Comparison of ENCODE assay signal across 15 cellular contexts in genomic region chr16:59342669-59343068, GRCh38.
A peak's percentile ranks its signal among the peaks of the same experiment; 100 is the strongest.
DNase-seq lines count a peak whose midpoint lies in the region; ATAC-seq, FAIRE-seq and TF ChIP-seq lines count a peak whose summit lies in the region.
"Had no signal": no experiment of that assay in that cellular context is flagged by ENCODE, and none has a peak within 500 bp of the region (broad histone marks: within the 10 kb centered on the region; RNA-seq: fewer than 3 reads in every experiment).

No MANE protein-coding gene starts in this region.

- no TSS peak for BruUV-seq in PC-3 (replicated peaks; lab: Mats Ljungman, UMichigan)
- BruUV-seq in Calu3 (replicated peaks; lab: Mats Ljungman, UMichigan): no TSS peak

- H3K23ac ChIP-seq in H9 (ENCODE audit: insufficient read length, low read depth, low read length) (no peak overlapping the region), H1 (ENCODE audit: insufficient read length) (no peak overlapping the region)

- no peak overlapping the region for H3K4me3 Mint-ChIP-seq in H9
- no peak overlapping the region for H3K4me3 Mint-ChIP-seq in naive thymus-derived CD8-positive, alpha-beta T cell
- H3K4me3 Mint-ChIP-seq in activated CD4-positive, alpha-beta T cell treated with anti-CD3 and anti-CD28 coated beads for 36 hours: no peak overlapping the region
- H3K4me3 Mint-ChIP-seq in Calu3 (ENCODE audit: low read depth, unreplicated experiment): no peak overlapping the region
- H3K4me3 Mint-ChIP-seq: CD14-positive monocyte; CD8-positive, alpha-beta T cell had no signal

- TF ChIP-seq CTCF in H9 (conservative IDR thresholded peaks at IDR 0.05): no peak
- no peak for TF ChIP-seq CTCF in H1 (IDR thresholded peaks at IDR 0.05; ENCODE audit: control extremely low read depth in 1 of 3, insufficient read depth in 1 of 3, low read depth in 1 of 3, low read length in 3 of 3)
- no peak for TF ChIP-seq CTCF in PC-3 (conservative IDR thresholded peaks at IDR 0.05; ENCODE audit: low read depth, low read length)
- TF ChIP-seq CTCF in Calu3 (IDR thresholded peaks at IDR 0.05; ENCODE audit: unreplicated experiment): no peak

- H2BK15ac ChIP-seq in H9 (ENCODE audit: low read depth, low read length) (no peak overlapping the region), H1 (ENCODE audit: low read length) (no peak overlapping the region)

- DNase-seq in H9 (peak; percentile 34), H1 (ENCODE audit: low read depth in 1 of 2, low spot score in 2 of 2) (no peak), islet precursor cell (peak; percentile 65), PC-3 (no peak), Calu3 (no peak)
- no peak for DNase-seq in naive thymus-derived CD8-positive, alpha-beta T cell
- DNase-seq in activated CD4-positive, alpha-beta T cell treated with anti-CD3 and anti-CD28 coated beads for 36 hours: no peak
- DNase-seq: CD8-positive, alpha-beta T cell; COR-L47; GOT3; HCEC 1CT had no signal

- no peak overlapping the region for H2AK5ac ChIP-seq in H9 (ENCODE audit: insufficient read length, low read length)
- H2AK5ac ChIP-seq in H1 (ENCODE audit: low read depth, low read length): no peak overlapping the region

- H3K79me2 ChIP-seq in H9 (ENCODE audit: insufficient read depth, low read length) (no peaks in the 10 kb centered on the region), H1 (ENCODE audit: control insufficient read depth in 1 of 2, insufficient read depth in 2 of 2, low read length in 2 of 2) (no peaks in the 10 kb centered on the region), PC-3 (ENCODE audit: low read length) (no peaks in the 10 kb centered on the region)

- H3K4ac ChIP-seq in H9 (ENCODE audit: low read depth, low read length): no peak overlapping the region
- no peak overlapping the region for H3K4ac ChIP-seq in H1 (replicated peaks; ENCODE audit: insufficient read length, low read depth, low read length)

- no peaks in the 10 kb centered on the region for H3K9me3 ChIP-seq in H9 (ENCODE audit: control insufficient read depth, low read depth, low read length)
- H3K9me3 ChIP-seq in H1 (ENCODE audit: insufficient read depth in 2 of 2, low read depth in 1 of 2, low read length in 1 of 2): no peaks in the 10 kb centered on the region
- H3K9me3 ChIP-seq in PC-3 (ENCODE audit: low read length): no peaks in the 10 kb centered on the region
- H3K9me3 ChIP-seq: A549 had no signal

- H2BK120ac ChIP-seq in H9 (ENCODE audit: low read depth, low read length, poor library complexity, severe bottlenecking) (no peak overlapping the region), H1 (replicated peaks; ENCODE audit: low read depth, low read length) (no peak overlapping the region)

- no peaks in the 10 kb centered on the region for H3F3A ChIP-seq in PC-3 (ENCODE audit: low read length, unreplicated experiment)

- H3K27me3 ChIP-seq in H9 (ENCODE audit: insufficient read depth, low read length) (peaks cover 45% of the 10 kb centered on the region), H1 (replicated peaks in 1 of 4; ENCODE audit: control insufficient read depth in 3 of 4, extremely low read depth in 1 of 4, insufficient read depth in 3 of 4, low read length in 3 of 4) (peaks cover 43 to 67% (median 58%) of the 10 kb centered on the region in 4 experiments), PC-3 (ENCODE audit: low read length) (peaks cover 6% of the 10 kb centered on the region; the same call in 1 of the 2 replicates)

- H3T11ph ChIP-seq in H9 (ENCODE audit: low read length): no peak overlapping the region

- no peak overlapping the region for H3K14ac ChIP-seq in H9 (ENCODE audit: insufficient read depth, low read length)
- H3K14ac ChIP-seq in H1 (ENCODE audit: insufficient read length): no peak overlapping the region

- H2BK12ac ChIP-seq in H9 (ENCODE audit: insufficient read length, low read depth, low read length) (no peak overlapping the region), H1 (ENCODE audit: low read depth, low read length) (no peak overlapping the region)

- H3K27ac Mint-ChIP-seq in H9: no peak overlapping the region
- H3K27ac Mint-ChIP-seq in naive thymus-derived CD8-positive, alpha-beta T cell: no peak overlapping the region
- H3K27ac Mint-ChIP-seq in activated CD4-positive, alpha-beta T cell treated with anti-CD3 and anti-CD28 coated beads for 36 hours: no peak overlapping the region
- H3K27ac Mint-ChIP-seq in Calu3 (ENCODE audit: unreplicated experiment): no peak overlapping the region
- H3K27ac Mint-ChIP-seq: CD14-positive monocyte; CD8-positive, alpha-beta T cell had no signal

- H3K4me1 ChIP-seq in H9 (ENCODE audit: insufficient read depth, low read length) (0 out of 2 replicates have a peak, but pooled peaks cover 3% of the 10 kb centered on the region), H1 (replicated peaks in 1 of 4; ENCODE audit: control insufficient read depth in 3 of 4, insufficient read depth in 4 of 4, low read length in 3 of 4) (peaks cover 0 to 4% (median 0%) of the 10 kb centered on the region in 4 experiments; a peak in 2 of 7 replicates), PC-3 (ENCODE audit: insufficient read depth, low read length) (no peaks in the 10 kb centered on the region)
- H3K4me1 ChIP-seq: A549 had no signal

- H4K8ac ChIP-seq in H9 (replicated peaks; ENCODE audit: insufficient read length, low read depth, low read length) (no peak overlapping the region), H1 (ENCODE audit: extremely low read depth, insufficient read depth, low read length) (no peak overlapping the region)

- H4K91ac ChIP-seq in H9 (ENCODE audit: insufficient read length, low read depth, low read length) (no peak overlapping the region), H1 (replicated peaks; ENCODE audit: insufficient read length, low read length) (no peak overlapping the region)

- no peak overlapping the region for H3K18ac ChIP-seq in H9 (ENCODE audit: insufficient read length, low read depth, low read length)
- H3K18ac ChIP-seq in H1 (ENCODE audit: extremely low read depth, low read length): no peak overlapping the region

- no peak for TF ChIP-seq POLR2A in H1 (IDR thresholded peaks at IDR 0.05; ENCODE audit: control extremely low read depth in 1 of 2, low read depth in 2 of 2, low read length in 2 of 2)

- H3K23me2 ChIP-seq in H9 (ENCODE audit: insufficient read length, low read depth, low read length, poor library complexity, severe bottlenecking): no peaks in the 10 kb centered on the region
- H3K23me2 ChIP-seq in H1 (ENCODE audit: low read depth, low read length): no peaks in the 10 kb centered on the region

- H3K36me3 ChIP-seq in H1 (ENCODE audit: control insufficient read depth in 2 of 4, insufficient read depth in 4 of 4, low read length in 3 of 4): no peaks in the 10 kb centered on the region
- H3K36me3 ChIP-seq in PC-3 (ENCODE audit: low read depth, low read length): no peaks in the 10 kb centered on the region

- H3K4me3 ChIP-seq in H1 (ENCODE audit: extremely low read depth in 1 of 4, insufficient read depth in 2 of 4, low read depth in 3 of 4, low read length in 4 of 4) (no peak overlapping the region), PC-3 (ENCODE audit: low read length) (no peak overlapping the region)
- H3K4me3 ChIP-seq: A549, GM12878 had no signal

- intact Hi-C loops in PC-3 (cut with micrococcal nuclease) (no loop called here), Calu3 (cut with micrococcal nuclease; ENCODE audit: unreplicated experiment) (no loop called here)
- intact Hi-C loops in activated CD4-positive, alpha-beta T cell treated with anti-CD3 and anti-CD28 coated beads for 36 hours (cut with DNase I, micrococcal nuclease): no loop called here

- no peaks in the 10 kb centered on the region for H4K20me1 ChIP-seq in H9 (ENCODE audit: control insufficient read depth, insufficient read depth, insufficient read length)
- peaks cover 0 to 6% of the 10 kb centered on the region in 2 experiments for H4K20me1 ChIP-seq in H1 (replicated peaks in 1 of 2; ENCODE audit: control insufficient read depth in 1 of 2, insufficient read depth in 2 of 2, low read length in 2 of 2)
- no peaks in the 10 kb centered on the region for H4K20me1 ChIP-seq in PC-3 (ENCODE audit: low read length)

- peaks cover 10 to 14% of the 10 kb centered on the region in 2 experiments for H3K4me1 Mint-ChIP-seq in H9
- H3K4me1 Mint-ChIP-seq in naive thymus-derived CD8-positive, alpha-beta T cell: no peaks in the 10 kb centered on the region
- H3K4me1 Mint-ChIP-seq in activated CD4-positive, alpha-beta T cell treated with anti-CD3 and anti-CD28 coated beads for 36 hours: no peaks in the 10 kb centered on the region
- H3K4me1 Mint-ChIP-seq in Calu3 (ENCODE audit: low read depth, unreplicated experiment): no peaks in the 10 kb centered on the region
- H3K4me1 Mint-ChIP-seq: CD14-positive monocyte had no signal

- H4K5ac ChIP-seq in H9 (ENCODE audit: insufficient read length, low read depth, low read length): no peak overlapping the region
- no peak overlapping the region for H4K5ac ChIP-seq in H1 (ENCODE audit: insufficient read length, low read depth, low read length)

- H2AFZ ChIP-seq in H9 (ENCODE audit: low read length) (no peak overlapping the region), H1 (ENCODE audit: low read length) (no peak overlapping the region), PC-3 (ENCODE audit: low read length) (no peak overlapping the region)

- H3K27me3 Mint-ChIP-seq in H9 (ENCODE audit: low read depth): peaks cover 96% of the 10 kb centered on the region
- peaks cover 0 to 12% (median 0%) of the 10 kb centered on the region in 5 donors for H3K27me3 Mint-ChIP-seq in naive thymus-derived CD8-positive, alpha-beta T cell
- H3K27me3 Mint-ChIP-seq in activated CD4-positive, alpha-beta T cell treated with anti-CD3 and anti-CD28 coated beads for 36 hours: no peaks in the 10 kb centered on the region
- H3K27me3 Mint-ChIP-seq in Calu3 (ENCODE audit: unreplicated experiment): no peaks in the 10 kb centered on the region

- H3K36me3 Mint-ChIP-seq in H9 (ENCODE audit: insufficient read depth in 1 of 3, low read depth in 3 of 3) (no peaks in the 10 kb centered on the region), Calu3 (ENCODE audit: insufficient read depth, unreplicated experiment) (no peaks in the 10 kb centered on the region)
- no peaks in the 10 kb centered on the region for H3K36me3 Mint-ChIP-seq in naive thymus-derived CD8-positive, alpha-beta T cell
- no peaks in the 10 kb centered on the region for H3K36me3 Mint-ChIP-seq in activated CD4-positive, alpha-beta T cell treated with anti-CD3 and anti-CD28 coated beads for 36 hours (ENCODE audit: low read depth)
- H3K36me3 Mint-ChIP-seq: CD14-positive monocyte; CD8-positive, alpha-beta T cell had no signal

- H3K9me2 ChIP-seq in PC-3 (replicated peaks; ENCODE audit: low read length): no peaks in the 10 kb centered on the region

- CTCF ChIA-PET in H1 (lab: Charles Lee; ENCODE audit: partially characterized antibody) (interaction anchor here (1.3 kb wide), 1 partner anchor 9 kb away, joined by 3 read pairs; no protein-coding TSS in a partner anchor), PC-3 (lab: Charles Lee) (no interaction called here), Calu3 (lab: Charles Lee) (no interaction called here)
- CTCF ChIA-PET in activated CD4-positive, alpha-beta T cell treated with anti-CD3 and anti-CD28 coated beads for 36 hours (lab: Charles Lee): no interaction called here

- H3K27ac ChIP-seq in H9 (ENCODE audit: insufficient read length, low read depth, low read length) (no peak overlapping the region), H1 (ENCODE audit: low read depth, low read length) (no peak overlapping the region), PC-3 (ENCODE audit: low read length) (no peak overlapping the region)
- H3K27ac ChIP-seq: A549, HL-60 had no signal

- H3K56ac ChIP-seq in H9 (ENCODE audit: insufficient read length, low read depth, low read length): no peak overlapping the region
- no peak overlapping the region for H3K56ac ChIP-seq in H1 (replicated peaks; ENCODE audit: insufficient read length, low read depth, low read length)

- WGBS in H9 (ENCODE audit: extremely low coverage, insufficient read length, low lambda C conversion rate): no CpG with 5 or more reads among the region's 3 CpGs
- 64% methylated on average over 3 of the region's 3 CpGs; no CpG with 5 or more reads in 1 of the 2 experiments for WGBS in H1 (ENCODE audit: extremely low coverage in 1 of 2, insufficient coverage in 1 of 2, insufficient read length in 1 of 2, insufficient replicate concordance in 2 of 2, low coverage in 1 of 2, low lambda C conversion rate in 2 of 2, missing lambda C conversion rate in 1 of 2), 2 experiments

- no peak overlapping the region for H2BK5ac ChIP-seq in H9 (ENCODE audit: insufficient read length, low read length)
- H2BK5ac ChIP-seq in H1 (ENCODE audit: low read depth, low read length): no peak overlapping the region

- no peak for TF ChIP-seq EP300 in H1 (IDR thresholded peaks at IDR 0.05; ENCODE audit: borderline replicate concordance in 1 of 2, low read depth in 2 of 2, low read length in 2 of 2)

- TF ChIP-seq RAD21 in H1 (IDR thresholded peaks at IDR 0.05 in 1 of 2, conservative IDR thresholded peaks at IDR 0.05 in 1 of 2; ENCODE audit: low read depth in 2 of 2, low read length in 2 of 2): no peak

- POLR2A ChIA-PET in H1 (lab: Charles Lee; ENCODE audit: partially characterized antibody): interaction anchor here (0.6 kb wide), 1 partner anchor 1029 kb away, joined by 3 read pairs; no protein-coding TSS in a partner anchor
- POLR2A ChIA-PET in naive thymus-derived CD8-positive, alpha-beta T cell (lab: Charles Lee): no interaction called here
- POLR2A ChIA-PET in PC-3 (lab: Charles Lee; ENCODE audit: unreplicated experiment): no interaction called here
- POLR2A ChIA-PET in activated CD4-positive, alpha-beta T cell treated with anti-CD3 and anti-CD28 coated beads for 36 hours (lab: Charles Lee): no interaction called here

- peak; percentile 63 for FAIRE-seq in H1 (lab: Jason Lieb, UNC)
- FAIRE-seq: A549, GM12878 had no signal

- H3K9me3 Mint-ChIP-seq in H9 (peaks cover 0 to 14% of the 10 kb centered on the region in 2 experiments; a peak in 3 of 5 replicates), Calu3 (ENCODE audit: low read depth, unreplicated experiment) (peaks cover 16% of the 10 kb centered on the region)
- peaks cover 0 to 10% (median 0%) of the 10 kb centered on the region in 9 donors for H3K9me3 Mint-ChIP-seq in naive thymus-derived CD8-positive, alpha-beta T cell
- no peaks in the 10 kb centered on the region for H3K9me3 Mint-ChIP-seq in activated CD4-positive, alpha-beta T cell treated with anti-CD3 and anti-CD28 coated beads for 36 hours (ENCODE audit: low read depth)
- H3K9me3 Mint-ChIP-seq: CD8-positive, alpha-beta T cell had no signal

- H3K9ac ChIP-seq in H9 (ENCODE audit: extremely low read depth, insufficient read length, low read length): no peak overlapping the region
- no peak overlapping the region for H3K9ac ChIP-seq in H1 (replicated peaks in 1 of 4; ENCODE audit: extremely low read depth in 1 of 4, low read depth in 3 of 4, low read length in 3 of 4)
- H3K9ac ChIP-seq in PC-3 (ENCODE audit: low read length): no peak overlapping the region

- H3K79me1 ChIP-seq in H9 (ENCODE audit: insufficient read depth, low read depth, low read length, poor library complexity, severe bottlenecking): no peaks in the 10 kb centered on the region
- no peaks in the 10 kb centered on the region for H3K79me1 ChIP-seq in H1 (ENCODE audit: low read depth, low read length)

- no peak for ATAC-seq in naive thymus-derived CD8-positive, alpha-beta T cell
- ATAC-seq in PC-3: no peak
- ATAC-seq in activated CD4-positive, alpha-beta T cell treated with anti-CD3 and anti-CD28 coated beads for 36 hours: no peak
- ATAC-seq: A549; CD8-positive, alpha-beta T cell; GM12878 had no signal

- H3K4me2 ChIP-seq in H9 (ENCODE audit: insufficient read depth, insufficient read length, low read length) (no peak overlapping the region), H1 (ENCODE audit: insufficient read depth in 1 of 2, low read depth in 2 of 2, low read length in 2 of 2) (no peak overlapping the region), PC-3 (ENCODE audit: low read length) (no peak overlapping the region)
- H3K4me2 ChIP-seq: A549 had no signal

- no peak overlapping the region for H2BK20ac ChIP-seq in H9 (ENCODE audit: low read depth, low read length, poor library complexity, severe bottlenecking)
- H2BK20ac ChIP-seq in H1 (ENCODE audit: low read length): no peak overlapping the region

Comparison
In these comparisons a context has a peak if more than half of its experiments do, and no peak if none do; other contexts are left out.
1. DNase-seq: peak in H9 (single experiment) and islet precursor cell (single experiment); none in H1 (0 of 2), naive thymus-derived CD8-positive, alpha-beta T cell (0 of 10), PC-3 (single experiment), activated CD4-positive, alpha-beta T cell treated with anti-CD3 and anti-CD28 coated beads for 36 hours (single experiment) and Calu3 (single experiment).